In genomic region chr22:29855611-29856181, GRCh38 we compare ENCODE assay signal across 1 cellular context.
TF ChIP-seq lines count a peak whose summit lies in the region.

No MANE protein-coding gene starts in this region.

TF ChIP-seq in SK-N-SH, 30 proteins besides CTCF, POLR2A, EP300 and RAD21 (continued from another document):
- TF ChIP-seq TEAD4 (IDR thresholded peaks at IDR 0.05; ENCODE audit: borderline replicate concordance, insufficient read depth): no peak
- no peak for TF ChIP-seq NFIC (IDR thresholded peaks at IDR 0.05; ENCODE audit: borderline replicate concordance)
- no peak for TF ChIP-seq RCOR1 (IDR thresholded peaks at IDR 0.05; ENCODE audit: low read length)
